ENCODE assay signal across 23 cellular contexts in genomic region chr16:85232369-85233142, GRCh38.
A peak's percentile ranks its signal among the peaks of the same experiment; 100 is the strongest.
DNase-seq lines count a peak whose midpoint lies in the region; ATAC-seq lines count a peak whose summit lies in the region.
"Had no signal": no experiment of that assay in that cellular context is flagged by ENCODE, and none has a peak within 500 bp of the region (broad histone marks: within the 10 kb centered on the region; RNA-seq: fewer than 3 reads in every experiment).

No MANE protein-coding gene starts in this region.

- WGBS in GM23248 (ENCODE audit: low coverage in 1 of 2, low lambda C conversion rate in 2 of 2, missing lambda C conversion rate in 2 of 2), 2 experiments = 72 to 78% methylated on average over 13 of the region's 13 CpGs
- WGBS in right cardiac atrium = 76% methylated on average over 13 of the region's 13 CpGs

- peaks cover 71% of the 10 kb centered on the region for H3K79me2 ChIP-seq in GM23248 (ENCODE audit: insufficient read depth)

- in situ Hi-C loops in GM23248 (cut with MboI) = no loop called here

- no peak for DNase-seq in GM23248
- DNase-seq in UCSD-AML1 (lab: John Stamatoyannopoulos, UW; ENCODE audit: unreplicated experiment) = peak; percentile 35
- DNase-seq in right cardiac atrium = peak in 1 of 3 donors; percentile 57
- no peak for DNase-seq in stimulated activated CD4-positive, alpha-beta T cell treated with anti-CD3 and anti-CD28 coated beads, Interleukin-2, amount 100 ng/mL, for 24 hours
- DNase-seq in activated CD4-positive, alpha-beta T cell treated with anti-CD3 and anti-CD28 coated beads, Interleukin-2, amount 50 U/mL, for 1 hour = no peak
- DNase-seq: activated CD4-positive, alpha-beta T cell treated with anti-CD3 and anti-CD28 coated beads, Interleukin-2, amount 50 U/mL, for 48 hours; activated CD4-positive, CD25-positive, alpha-beta regulatory T cell; activated CD8-positive, alpha-beta memory T cell treated with anti-CD3 and anti-CD28 coated beads, Interleukin-2, amount 50 U/mL, for 4 hours; CD8-positive, alpha-beta T cell; DMS 273 treated with DMSO at 0.1 percent for 48 hours; effector memory CD8-positive, alpha-beta T cell; NCI-H2081; NCI-H226; NCI-H774; SHP77; stimulated activated CD4-positive, alpha-beta T cell treated with anti-CD3 and anti-CD28 coated beads, Interleukin-15, amount 100 ng/mL, for 24 hours; SW 1271 had no signal

- H3K4me1 ChIP-seq in GM23248 (ENCODE audit: insufficient read depth) = peaks cover 60% of the 10 kb centered on the region
- H3K4me1 ChIP-seq in right cardiac atrium (ENCODE audit: control insufficient read depth, insufficient read depth, low read length) = peaks cover 6% of the 10 kb centered on the region
- H3K4me1 ChIP-seq in skeletal muscle satellite cell (ENCODE audit: control insufficient read depth, insufficient read depth, low read length) = peaks cover 69% of the 10 kb centered on the region

- H4K20me1 ChIP-seq in GM23248 (ENCODE audit: insufficient read depth) = no peaks in the 10 kb centered on the region

- H2AFZ ChIP-seq in GM23248 = no peak overlapping the region

- H3K27me3 ChIP-seq in GM23248 (replicated peaks; ENCODE audit: insufficient read depth) (no peaks in the 10 kb centered on the region), right cardiac atrium (ENCODE audit: control insufficient read depth, insufficient read depth) (no peaks in the 10 kb centered on the region), skeletal muscle satellite cell (ENCODE audit: control insufficient read depth, insufficient read depth, low read length) (no peaks in the 10 kb centered on the region)

- peak overlapping the region; percentile 62 for H3K4me2 ChIP-seq in GM23248 (ENCODE audit: unreplicated experiment)
- peak overlapping the region; percentile 22 for H3K4me2 ChIP-seq in skeletal muscle satellite cell (ENCODE audit: low read length)

- ATAC-seq in right cardiac atrium = no peak
- no peak for ATAC-seq in HG03571 (IDR thresholded peaks at IDR 0.05; ENCODE audit: unreplicated experiment)
- no peak for ATAC-seq in GM19351 (IDR thresholded peaks at IDR 0.05; ENCODE audit: unreplicated experiment)
- ATAC-seq: CD8-positive, alpha-beta T cell; effector memory CD8-positive, alpha-beta T cell; esophagus mucosa had no signal

- H3K9me3 ChIP-seq in GM23248 (ENCODE audit: low read depth) = no peaks in the 10 kb centered on the region
- no peaks in the 10 kb centered on the region for H3K9me3 ChIP-seq in right cardiac atrium (ENCODE audit: control insufficient read depth, low read length)
- H3K9me3 ChIP-seq in skeletal muscle satellite cell (replicated peaks; ENCODE audit: low read length) = no peaks in the 10 kb centered on the region
- H3K9me3 ChIP-seq: HAP-1, tibial nerve had no signal

- no peaks in the 10 kb centered on the region for H3K36me3 ChIP-seq in GM23248 (ENCODE audit: low read depth)
- H3K36me3 ChIP-seq in skeletal muscle satellite cell (ENCODE audit: insufficient read depth, low read length) = no peaks in the 10 kb centered on the region
- H3K36me3 ChIP-seq: HAP-1, tibial nerve had no signal

- H3F3A ChIP-seq in GM23248 (ENCODE audit: insufficient read depth) = peaks cover 36% of the 10 kb centered on the region

- peak overlapping the region; percentile 84 for H3K27ac ChIP-seq in GM23248
- peak overlapping the region; percentile 61 for H3K27ac ChIP-seq in right cardiac atrium (ENCODE audit: low read length)

- H3K4me3 ChIP-seq in GM23248 = no peak overlapping the region
- no peak overlapping the region for H3K4me3 ChIP-seq in right cardiac atrium (ENCODE audit: low read length)
- peak overlapping the region; percentile 10 for H3K4me3 ChIP-seq in skeletal muscle satellite cell (ENCODE audit: low read length)
- H3K4me3 ChIP-seq: HAP-1, tibial nerve had no signal

- peak overlapping the region; percentile 71 for H3K9ac ChIP-seq in GM23248
- H3K9ac ChIP-seq in skeletal muscle satellite cell (ENCODE audit: low read depth, low read length) = peak overlapping the region; percentile 3

- intact Hi-C loops in right cardiac atrium (cut with DNase I) = loop anchor here in 1 of 4 donors (5.0 kb wide), 1 partner anchor 70 kb away; no protein-coding TSS in a partner anchor

- no peaks in the 10 kb centered on the region for H3K9me2 ChIP-seq in GM23248 (ENCODE audit: insufficient read depth)
